9 cellular contexts compared by ENCODE assay signal in the genomic region with DNA sequence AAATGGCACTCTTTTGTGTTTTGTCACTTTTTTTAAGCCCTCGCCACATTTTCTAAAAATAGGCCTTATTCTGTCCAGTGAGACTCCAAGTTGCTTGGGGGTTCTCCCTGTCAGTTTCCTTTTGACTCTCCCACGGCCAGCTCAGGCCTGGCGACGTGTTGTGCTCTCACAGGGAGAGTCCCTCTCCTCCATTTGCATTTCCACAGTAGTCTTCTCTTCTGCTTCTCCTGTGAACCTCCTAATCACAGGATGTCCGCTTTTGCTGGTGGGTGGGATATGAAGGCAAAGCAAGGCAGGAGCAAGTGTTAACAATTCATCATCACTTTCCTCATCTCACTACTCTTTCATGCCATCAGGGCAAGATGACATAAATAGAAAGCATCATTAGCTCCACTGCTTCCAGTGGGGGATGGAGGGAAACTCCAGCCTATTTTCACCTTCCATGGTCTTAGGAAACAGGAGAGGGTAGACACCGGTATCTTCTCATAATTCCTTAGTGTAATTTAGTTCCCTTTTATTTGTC.
DNase-seq lines count a peak whose midpoint lies in the region; ATAC-seq and TF ChIP-seq lines count a peak whose summit lies in the region.
"Had no signal": no experiment of that assay in that cellular context is flagged by ENCODE, and none has a peak within 500 bp of the region (broad histone marks: within the 10 kb centered on the region; RNA-seq: fewer than 3 reads in every experiment).

No MANE protein-coding gene starts in this region.

- H3K27ac Mint-ChIP-seq in activated B cell treated with CpG ODN at 0.5 μM for 24 hours = peak overlapping the region; percentile 70
- H3K27ac Mint-ChIP-seq: T-cell had no signal

- DNase-seq in activated B cell treated with CpG ODN at 0.5 μM for 24 hours (no peak), Kasumi-1 (lab: John Stamatoyannopoulos, UW) (no peak), NCI-H446 treated with DMSO at 0.1 percent for 48 hours (lab: John Stamatoyannopoulos, UW) (no peak), SHP77 treated with DMSO at 0.1 percent for 48 hours (lab: John Stamatoyannopoulos, UW) (no peak)
- DNase-seq in stimulated activated CD4-positive, alpha-beta T cell treated with anti-CD3 and anti-CD28 coated beads, Interleukin-4, amount 100 ng/mL, for 24 hours = peak; percentile 80
- DNase-seq: HCEC 1CT had no signal

- H3K36me3 Mint-ChIP-seq in activated B cell treated with CpG ODN at 0.5 μM for 24 hours (ENCODE audit: low read depth) = no peaks in the 10 kb centered on the region
- H3K36me3 Mint-ChIP-seq: T-cell had no signal

- no peak for TF ChIP-seq CTCF in activated B cell treated with CpG ODN at 0.5 μM for 24 hours (IDR thresholded peaks at IDR 0.05)

- peaks cover 47% of the 10 kb centered on the region for H3K4me1 Mint-ChIP-seq in activated B cell treated with CpG ODN at 0.5 μM for 24 hours

- peak overlapping the region; percentile 39 for H3K4me3 Mint-ChIP-seq in activated B cell treated with CpG ODN at 0.5 μM for 24 hours
- H3K4me3 Mint-ChIP-seq: T-cell had no signal

- POLR2A ChIA-PET in activated B cell treated with CpG ODN at 0.5 μM for 24 hours (lab: Charles Lee) = interaction anchor here (2.3 kb wide), 1 partner anchor 238 kb away, joined by 5 read pairs; no protein-coding TSS in a partner anchor

- H3K27me3 Mint-ChIP-seq in activated B cell treated with CpG ODN at 0.5 μM for 24 hours = no peaks in the 10 kb centered on the region

- H3K9me3 Mint-ChIP-seq in activated B cell treated with CpG ODN at 0.5 μM for 24 hours = no peaks in the 10 kb centered on the region
- H3K9me3 Mint-ChIP-seq: T-cell had no signal

- ATAC-seq in GM19035 (IDR thresholded peaks at IDR 0.05; ENCODE audit: unreplicated experiment) (peak; percentile 76), HG02678 (IDR thresholded peaks at IDR 0.05; ENCODE audit: unreplicated experiment) (peak; percentile 69), activated B cell treated with CpG ODN at 0.5 μM for 24 hours (ENCODE audit: low read depth) (peak; percentile 86)
- ATAC-seq: T-cell had no signal

- CTCF ChIA-PET in activated B cell treated with CpG ODN at 0.5 μM for 24 hours (lab: Charles Lee) = no interaction called here

- intact Hi-C loops in activated B cell treated with CpG ODN at 0.5 μM for 24 hours (cut with micrococcal nuclease) = loop anchor here (2.0 to 5.0 kb wide), 5 partner anchors 105 to 622 kb away; a partner anchor contains a TSS
